In the genomic region with DNA sequence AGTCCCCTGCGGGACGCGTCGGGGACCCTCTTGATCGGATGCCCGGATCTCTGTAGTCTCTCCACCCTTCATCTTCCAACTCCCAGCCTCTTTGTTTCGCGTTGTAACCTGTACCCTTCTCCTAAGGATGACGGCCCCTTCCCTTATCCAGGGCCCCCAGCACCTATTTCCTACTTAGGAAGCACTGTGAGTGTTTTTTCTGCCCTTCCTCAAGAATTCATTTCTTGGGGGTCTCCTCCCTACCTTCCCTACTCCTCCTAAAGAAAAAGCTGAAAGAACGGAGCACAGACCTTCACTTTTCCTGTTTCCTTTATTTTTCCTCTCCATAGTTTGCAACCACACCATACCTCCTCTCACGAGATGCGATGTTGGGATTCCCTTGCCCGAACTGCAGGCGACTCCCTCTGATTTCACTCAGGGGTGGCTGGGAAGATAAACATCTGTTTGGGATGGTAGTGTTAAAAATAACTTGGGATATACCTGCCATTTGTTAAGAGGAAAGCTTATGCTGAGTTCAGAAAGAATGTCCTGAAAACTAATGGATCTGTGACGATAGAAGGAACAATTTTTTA, we compare ENCODE assay signal across 8 cellular contexts. TPM values are rescaled to one million over a fixed set of nuclear protein-coding genes. Genes with fewer than 3 reads are reported as not detected.
A peak's percentile ranks its signal among the peaks of the same experiment; 100 is the strongest.
DNase-seq lines count a peak whose midpoint lies in the region; ATAC-seq and TF ChIP-seq lines count a peak whose summit lies in the region.

No MANE protein-coding gene starts in this region.

- intact Hi-C loops in left lung (cut with DNase I) = no loop called here

- H3K9ac ChIP-seq in adipocyte (ENCODE audit: low read length) = peak overlapping the region; percentile 93

- H3K4me3 Mint-ChIP-seq in activated naive CD4-positive, alpha-beta T cell treated with anti-CD3 and anti-CD28 coated beads, Interleukin-2, amount 50 U/mL, for 24 hours = peak overlapping the region; percentile 100

- H3K9me3 ChIP-seq in adipocyte (ENCODE audit: control insufficient read depth, low read length) = no peaks in the 10 kb centered on the region
- H3K9me3 ChIP-seq in left lung = no peaks in the 10 kb centered on the region
- no peaks in the 10 kb centered on the region for H3K9me3 ChIP-seq in upper lobe of left lung

- no peak for DNase-seq in activated naive CD4-positive, alpha-beta T cell (lab: John Stamatoyannopoulos, UW)
- DNase-seq in adipocyte (ENCODE audit: low read depth) (peak; percentile 42), left lung (no peak), upper lobe of left lung (no peak), amygdala (lab: John Stamatoyannopoulos, UW) (no peak)

- peaks cover 29% of the 10 kb centered on the region for H3K4me1 ChIP-seq in adipocyte (ENCODE audit: control insufficient read depth, insufficient read depth, low read length)
- H3K4me1 ChIP-seq in left lung = peaks cover 4 to 54% of the 10 kb centered on the region in 2 donors
- peaks cover 23 to 45% (median 35%) of the 10 kb centered on the region in 4 donors for H3K4me1 ChIP-seq in upper lobe of left lung

- ATAC-seq in left lung = peak; percentile 1
- no peak for ATAC-seq in upper lobe of left lung (ENCODE audit: low FRiP score in 2 of 2)
- no peak for ATAC-seq in GM19395 (IDR thresholded peaks at IDR 0.05; ENCODE audit: unreplicated experiment)
- ATAC-seq in HG03108 (IDR thresholded peaks at IDR 0.05; ENCODE audit: unreplicated experiment) = no peak

- peaks cover 59% of the 10 kb centered on the region for H3K4me1 Mint-ChIP-seq in activated naive CD4-positive, alpha-beta T cell treated with anti-CD3 and anti-CD28 coated beads, Interleukin-2, amount 50 U/mL, for 24 hours

- H3K36me3 ChIP-seq in adipocyte (ENCODE audit: control insufficient read depth, insufficient read depth, low read length, severe bottlenecking) (peaks cover 18% of the 10 kb centered on the region), left lung (peaks cover 0 to 26% of the 10 kb centered on the region in 2 donors), upper lobe of left lung (peaks cover 0 to 27% (median 10%) of the 10 kb centered on the region in 4 donors)

- 1 to 3% methylated on average over 15 of the region's 15 CpGs for WGBS in upper lobe of left lung, 2 donors

- peak overlapping the region; percentile 98 for H3K4me3 ChIP-seq in adipocyte (ENCODE audit: low read length)
- peak overlapping the region; percentile 84 to 87 for H3K4me3 ChIP-seq in left lung
- H3K4me3 ChIP-seq in upper lobe of left lung = peak overlapping the region; percentile 82 to 91 (median 86)

- H3K27me3 Mint-ChIP-seq in activated naive CD4-positive, alpha-beta T cell treated with anti-CD3 and anti-CD28 coated beads, Interleukin-2, amount 50 U/mL, for 24 hours = no peaks in the 10 kb centered on the region

- no peak for TF ChIP-seq EP300 in upper lobe of left lung (IDR thresholded peaks at IDR 0.05)

- peaks cover 8% of the 10 kb centered on the region for H3K36me3 Mint-ChIP-seq in activated naive CD4-positive, alpha-beta T cell treated with anti-CD3 and anti-CD28 coated beads, Interleukin-2, amount 50 U/mL, for 24 hours

- H3K27me3 ChIP-seq in adipocyte (replicated peaks; ENCODE audit: control insufficient read depth, insufficient read depth, low read length) = no peaks in the 10 kb centered on the region
- no peaks in the 10 kb centered on the region for H3K27me3 ChIP-seq in left lung
- no peaks in the 10 kb centered on the region for H3K27me3 ChIP-seq in upper lobe of left lung

- H3K27ac Mint-ChIP-seq in activated naive CD4-positive, alpha-beta T cell treated with anti-CD3 and anti-CD28 coated beads, Interleukin-2, amount 50 U/mL, for 24 hours = peak overlapping the region; percentile 99

- peak overlapping the region in 1 of 2 donors; percentile 67 for H3K27ac ChIP-seq in left lung
- H3K27ac ChIP-seq in upper lobe of left lung = peak overlapping the region; percentile 12 to 77 (median 63)

- TF ChIP-seq POLR2A in upper lobe of left lung (IDR thresholded peaks at IDR 0.05) = no peak

- H3K9me3 Mint-ChIP-seq in activated naive CD4-positive, alpha-beta T cell treated with anti-CD3 and anti-CD28 coated beads, Interleukin-2, amount 50 U/mL, for 24 hours = no peaks in the 10 kb centered on the region

- TF ChIP-seq CTCF in left lung (IDR thresholded peaks at IDR 0.05) = no peak
- TF ChIP-seq CTCF in upper lobe of left lung (IDR thresholded peaks at IDR 0.05) = no peak

RNA-seq across cellular contexts. Expression of gene FAM118B, which starts 0.6 kb away (rescaled TPM):
- 10 to 100 TPM; 23.7 to 27.8 TPM for total RNA-seq in left lung
- 10 to 100 TPM in 5 of 6 donors, 1 to 10 TPM in 1; 9.2 to 36.7 (median 31.2) TPM for total RNA-seq in upper lobe of left lung

RNA-seq across cellular contexts. Expression of gene RPUSD4, which starts 0.7 kb away (rescaled TPM):
- total RNA-seq in left lung = 10 to 100 TPM; 13.2 to 21.1 TPM
- total RNA-seq in upper lobe of left lung = 10 to 100 TPM; 13.7 to 32.5 (median 20.5) TPM

RNA-seq across cellular contexts. Expression of gene SRPRA, which starts 56.5 kb away (rescaled TPM):
- total RNA-seq in left lung (100 to 1,000 TPM; 129 to 154 TPM), upper lobe of left lung (100 to 1,000 TPM in 5 of 6 donors, 10 to 100 TPM in 1; 76.0 to 131 (median 113) TPM)

RNA-seq across cellular contexts. Expression of gene FOXRED1, which starts 56.8 kb away (rescaled TPM):
- 10 to 100 TPM; 19.6 to 24.2 TPM for total RNA-seq in left lung
- 10 to 100 TPM; 10.9 to 20.7 (median 17.8) TPM for total RNA-seq in upper lobe of left lung
